ENCODE assay signal across 19 cellular contexts in the genomic region with DNA sequence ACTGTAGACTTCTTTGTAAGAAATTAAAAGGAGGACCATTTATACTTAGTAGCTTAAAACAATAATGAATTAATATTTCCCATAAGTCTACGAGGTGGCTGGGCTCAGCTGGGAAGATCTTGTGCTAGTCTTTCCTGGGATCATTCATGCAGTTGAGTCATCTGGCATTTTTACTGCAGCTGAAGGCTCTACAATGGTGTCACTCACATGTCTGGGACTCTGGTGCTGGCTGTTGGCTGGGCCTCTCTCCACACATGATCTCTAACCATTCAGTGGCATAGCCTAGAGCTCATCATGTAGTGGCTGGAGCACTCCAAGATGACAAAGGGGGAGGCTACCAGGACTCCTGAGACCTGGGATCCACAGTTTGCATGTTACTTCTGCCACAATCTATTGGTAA. TPM values are rescaled to one million over a fixed set of nuclear protein-coding genes. Genes with fewer than 3 reads are reported as not detected.
DNase-seq lines count a peak whose midpoint lies in the region; ATAC-seq and TF ChIP-seq lines count a peak whose summit lies in the region.
"Had no signal": no experiment of that assay in that cellular context is flagged by ENCODE, and none has a peak within 500 bp of the region (broad histone marks: within the 10 kb centered on the region; RNA-seq: fewer than 3 reads in every experiment).

No MANE protein-coding gene starts in this region.

- H3K79me2 ChIP-seq in PC-3 (ENCODE audit: low read length), result peaks cover 33% of the 10 kb centered on the region

- POLR2A ChIA-PET in PC-3 (lab: Charles Lee; ENCODE audit: unreplicated experiment), result no interaction called here

- H3K4me3 ChIP-seq in heart right ventricle (no peak overlapping the region), PC-3 (ENCODE audit: low read length) (no peak overlapping the region)

- TF ChIP-seq CTCF in heart right ventricle (IDR thresholded peaks at IDR 0.05) (no peak), PC-3 (conservative IDR thresholded peaks at IDR 0.05; ENCODE audit: low read depth, low read length) (no peak), GM10266 (IDR thresholded peaks at IDR 0.05; ENCODE audit: control insufficient read depth, insufficient read depth, low read depth, missing control alignments) (no peak)

- BruUV-seq in PC-3 (replicated peaks; lab: Mats Ljungman, UMichigan), result no TSS peak

- DNase-seq in heart right ventricle (no peak), cardiac septum (ENCODE audit: low spot score) (no peak), PC-3 (peak; percentile 26), renal cortical epithelial cell (ENCODE audit: low read depth) (peak; percentile 25), DMS53 (lab: John Stamatoyannopoulos, UW) (no peak), DMS 273 treated with DMSO at 0.1 percent for 48 hours (lab: John Stamatoyannopoulos, UW) (no peak), GM10266 (ENCODE audit: extremely low spot score) (no peak)
- DNase-seq: BE2C; Caco-2; CD4-positive, CD25-positive, alpha-beta regulatory T cell; DMS153; Kasumi-1; NCI-H1092 treated with DMSO at 0.1 percent for 48 hours; NCI-H2081; NCI-H510A; NCI-H748 treated with DMSO at 0.1 percent for 48 hours; SIG-M5 had no signal

- H3K36me3 ChIP-seq in heart right ventricle, result peaks cover 0 to 15% (median 0%) of the 10 kb centered on the region in 9 donors
- no peaks in the 10 kb centered on the region for H3K36me3 ChIP-seq in PC-3 (ENCODE audit: low read depth, low read length)
- H3K36me3 ChIP-seq: BE2C had no signal

- ATAC-seq in heart right ventricle (peak in 3 of 8 donors; percentile 31 to 44 (median 42)), PC-3 (no peak), esophagus mucosa (peak; percentile 42)

- intact Hi-C loops in heart right ventricle (cut with DNase I) (loop anchor here in 1 of 10 donors (5.0 kb wide), 1 partner anchor 34 kb away; a partner anchor contains a TSS), cardiac septum (cut with DNase I) (no loop called here), PC-3 (cut with micrococcal nuclease) (no loop called here)

- no peaks in the 10 kb centered on the region; the same call in 1 of the 2 replicates for H4K20me1 ChIP-seq in PC-3 (ENCODE audit: low read length)

- no peak overlapping the region for H3K9ac ChIP-seq in PC-3 (ENCODE audit: low read length)

- WGBS in heart right ventricle, 2 donors, result 65 to 88% methylated on average over 1 of the region's 1 CpG

- no peak overlapping the region for H2AFZ ChIP-seq in PC-3 (ENCODE audit: low read length)

- H3K27me3 ChIP-seq in heart right ventricle (no peaks in the 10 kb centered on the region), PC-3 (ENCODE audit: low read length) (no peaks in the 10 kb centered on the region)
- H3K27me3 ChIP-seq: BE2C had no signal

- H3F3A ChIP-seq in PC-3 (ENCODE audit: low read length, unreplicated experiment), result no peaks in the 10 kb centered on the region

- H3K9me3 ChIP-seq in heart right ventricle (peaks cover 0 to 27% (median 0%) of the 10 kb centered on the region in 11 donors), PC-3 (ENCODE audit: low read length) (no peaks in the 10 kb centered on the region)
- H3K9me3 ChIP-seq: BE2C, Caco-2 had no signal

- H3K4me1 ChIP-seq in heart right ventricle (peaks cover 8 to 64% (median 41%) of the 10 kb centered on the region in 9 donors), PC-3 (ENCODE audit: insufficient read depth, low read length) (no peaks in the 10 kb centered on the region)

- H3K4me2 ChIP-seq in PC-3 (ENCODE audit: low read length), result no peak overlapping the region

- H3K27ac ChIP-seq in heart right ventricle (peak overlapping the region in 6 of 10 donors; percentile 34 to 68 (median 44)), PC-3 (ENCODE audit: low read length) (no peak overlapping the region)
- H3K27ac ChIP-seq: HL-60 had no signal

- H3K9me2 ChIP-seq in PC-3 (replicated peaks; ENCODE audit: low read length), result no peaks in the 10 kb centered on the region

- CTCF ChIA-PET in PC-3 (lab: Charles Lee), result no interaction called here

RNA-seq across cellular contexts. Expression of a gene that starts 35.5 kb away (rescaled TPM):
- total RNA-seq in heart right ventricle (10 to 100 TPM; 52.9 to 90.6 (median 76.4) TPM), cardiac septum (66.1 TPM), PC-3 (2014; rRNA removed) (24.3 and 27.0 TPM in 2 replicates), esophagus mucosa (31.0 TPM), renal cortical epithelial cell (52.6 and 124 TPM in 2 replicates)
- 10 to 100 TPM; 10.1 to 16.5 TPM for polyA plus RNA-seq in heart right ventricle

Comparison
In these comparisons a context has a peak if more than half of its experiments do, and no peak if none do; other contexts are left out.
1. DNase-seq: peak in PC-3 (single experiment) and renal cortical epithelial cell (single experiment); none in heart right ventricle (0 of 2), cardiac septum (single experiment), DMS53 (single experiment), DMS 273 treated with DMSO at 0.1 percent for 48 hours (single experiment) and GM10266 (single experiment).